Comparison of ENCODE assay signal across 1 cellular context in genomic region chr11:118226294-118226693, GRCh38.
TF ChIP-seq lines count a peak whose summit lies in the region.

No MANE protein-coding gene starts in this region.

TF ChIP-seq in HCT116, 20 proteins besides CTCF, POLR2A, EP300 and RAD21:
- no peak for TF ChIP-seq EZH2phosphoT487 (IDR thresholded peaks at IDR 0.05; ENCODE audit: borderline replicate concordance)
- TF ChIP-seq REST (IDR thresholded peaks at IDR 0.05; ENCODE audit: low read depth): no peak
- no peak for TF ChIP-seq MAX (IDR thresholded peaks at IDR 0.05)
- no peak for TF ChIP-seq ZFX (IDR thresholded peaks at IDR 0.05)
- TF ChIP-seq JUND (IDR thresholded peaks at IDR 0.05): no peak
- TF ChIP-seq ZNF274 (IDR thresholded peaks at IDR 0.05; ENCODE audit: low read depth, low read length): no peak
- TF ChIP-seq SRF (IDR thresholded peaks at IDR 0.05; ENCODE audit: low read depth): no peak
- TF ChIP-seq TCF7L2 (IDR thresholded peaks at IDR 0.05; ENCODE audit: borderline replicate concordance, extremely low read depth, insufficient read depth, insufficient read length): no peak
- TF ChIP-seq YY1 (IDR thresholded peaks at IDR 0.05; ENCODE audit: extremely low read depth, insufficient replicate concordance, low read depth, low read length): no peak
- no peak for TF ChIP-seq CEBPB (IDR thresholded peaks at IDR 0.05; ENCODE audit: low read depth)
- no peak for TF ChIP-seq CBX3 (IDR thresholded peaks at IDR 0.05; ENCODE audit: low read depth)
- TF ChIP-seq ZBTB33 (IDR thresholded peaks at IDR 0.05; ENCODE audit: extremely low read depth, insufficient replicate concordance, low read length): no peak
- no peak for TF ChIP-seq POLR2AphosphoS5 (IDR thresholded peaks at IDR 0.05; ENCODE audit: low read depth, low read length)
- no peak for TF ChIP-seq ATF3 (IDR thresholded peaks at IDR 0.05)
- no peak for TF ChIP-seq SIN3A (IDR thresholded peaks at IDR 0.05; ENCODE audit: low read depth)
- no peak for TF ChIP-seq FOSL1 (IDR thresholded peaks at IDR 0.05; ENCODE audit: low read depth)
- TF ChIP-seq EZH2 (IDR thresholded peaks at IDR 0.05): no peak
- TF ChIP-seq SP1 (IDR thresholded peaks at IDR 0.05; ENCODE audit: low read depth): no peak
- TF ChIP-seq EGR1 (IDR thresholded peaks at IDR 0.05; ENCODE audit: low read depth): no peak
